In the genomic region with DNA sequence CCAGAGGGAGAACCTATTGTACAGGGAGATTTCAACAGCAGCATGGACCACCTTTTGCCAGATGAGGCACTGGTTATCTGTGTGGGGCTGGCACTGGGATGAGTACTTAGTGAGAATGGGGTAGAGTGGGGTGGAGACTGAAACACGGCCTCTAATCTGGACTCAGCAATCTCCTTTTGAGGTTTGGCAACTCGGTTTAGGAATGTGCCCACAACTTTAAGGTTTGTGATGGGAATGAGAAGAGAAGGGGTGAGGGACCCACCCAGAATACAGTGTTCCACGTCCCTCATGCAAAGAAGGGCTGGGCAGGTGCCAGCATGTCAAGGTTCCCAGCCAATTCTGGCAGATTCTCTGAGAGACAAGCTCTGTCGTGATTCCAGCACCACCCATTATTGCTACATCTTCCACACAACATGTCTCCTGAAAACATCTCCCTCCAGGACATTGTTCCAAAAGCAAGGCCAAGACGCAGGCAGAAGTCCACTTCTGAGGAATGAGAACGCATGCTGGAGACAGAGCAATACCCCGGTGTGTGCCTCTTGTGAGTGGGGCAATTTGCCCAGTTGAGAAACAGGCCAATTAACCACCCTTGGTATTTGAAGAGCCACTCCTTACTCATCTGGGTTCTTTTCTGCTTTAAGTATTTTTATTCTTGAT, we compare ENCODE assay signal across 15 cellular contexts. TPM values are rescaled to one million over a fixed set of nuclear protein-coding genes. Genes with fewer than 3 reads are reported as not detected.
DNase-seq lines count a peak whose midpoint lies in the region; ATAC-seq and TF ChIP-seq lines count a peak whose summit lies in the region.
"Had no signal": no experiment of that assay in that cellular context is flagged by ENCODE, and none has a peak within 500 bp of the region (broad histone marks: within the 10 kb centered on the region; RNA-seq: fewer than 3 reads in every experiment).

No MANE protein-coding gene starts in this region.

- H3K27ac ChIP-seq in DND-41 (ENCODE audit: low read length) (no peak overlapping the region), VCaP (no peak overlapping the region), gastrocnemius medialis (peak overlapping the region in 3 of 4 donors; percentile 24 to 41 (median 25))
- H3K27ac ChIP-seq: neutrophil had no signal

- ATAC-seq in DND-41 (ENCODE audit: insufficient read depth, low read depth) (0 out of 3 replicates have a peak, but pooled peaks have one; percentile 24), gastrocnemius medialis (peak; percentile 70 to 80), GM18858 (IDR thresholded peaks at IDR 0.05; ENCODE audit: unreplicated experiment) (no peak)
- ATAC-seq: activated CD8-positive, alpha-beta memory T cell treated with anti-CD3 and anti-CD28 coated beads, Interleukin-2, amount 10 ng/mL, durations not matched to agents 7 days and 5 days; activated naive CD8-positive, alpha-beta T cell treated with anti-CD3 and anti-CD28 coated beads, Interleukin-2, amount 50 U/mL, for 24 hours had no signal

- no peak overlapping the region for H3K9ac ChIP-seq in DND-41 (ENCODE audit: low read depth, low read length)

- H3K27me3 ChIP-seq in DND-41 (ENCODE audit: insufficient read depth, low read length, poor library complexity) = no peaks in the 10 kb centered on the region
- H3K27me3 ChIP-seq in gastrocnemius medialis = no peaks in the 10 kb centered on the region
- H3K27me3 ChIP-seq: neutrophil had no signal

- POLR2A ChIA-PET in GM10248 (lab: Yijun Ruan, JAX) = no interaction called here

- H3K4me3 ChIP-seq in DND-41 (ENCODE audit: low read depth in 1 of 2, low read length in 2 of 2) (no peak overlapping the region), fibroblast of the aortic adventitia (ENCODE audit: low read depth, low read length) (no peak overlapping the region), gastrocnemius medialis (no peak overlapping the region)

- H3K79me2 ChIP-seq in DND-41 (ENCODE audit: insufficient read depth, low read length) = no peaks in the 10 kb centered on the region

- no peak for TF ChIP-seq POLR2A in gastrocnemius medialis (IDR thresholded peaks at IDR 0.05)

- in situ Hi-C loops in gastrocnemius medialis (cut with MboI; ENCODE audit: low sequenced_read_pairs in 4 of 4) = no loop called here

- H3K4me2 ChIP-seq in DND-41 (ENCODE audit: insufficient read depth, low read length) = no peak overlapping the region

- no peaks in the 10 kb centered on the region for H3K4me1 ChIP-seq in DND-41 (ENCODE audit: insufficient read depth, low read length)
- no peaks in the 10 kb centered on the region for H3K4me1 ChIP-seq in gastrocnemius medialis

- intact Hi-C loops in gastrocnemius medialis (cut with DNase I; ENCODE audit: low total_unique reads) = no loop called here

- H3K36me3 ChIP-seq in DND-41 (ENCODE audit: insufficient read depth, low read length) (no peaks in the 10 kb centered on the region), gastrocnemius medialis (no peaks in the 10 kb centered on the region)
- H3K36me3 ChIP-seq: neutrophil had no signal

- CTCF ChIA-PET in GM10248 (lab: Yijun Ruan, JAX) = no interaction called here

- no peak for TF ChIP-seq CTCF in DND-41 (IDR thresholded peaks at IDR 0.05; ENCODE audit: borderline replicate concordance, extremely low read depth, low read length, poor library complexity, severe bottlenecking)
- TF ChIP-seq CTCF in VCaP (conservative IDR thresholded peaks at IDR 0.05) = 0 out of 2 replicates have a peak, but pooled peaks have one; percentile 9
- TF ChIP-seq CTCF in fibroblast of the aortic adventitia (IDR thresholded peaks at IDR 0.05; ENCODE audit: insufficient read depth, low read length) = no peak
- no peak for TF ChIP-seq CTCF in gastrocnemius medialis (IDR thresholded peaks at IDR 0.05 in 4 of 5, conservative IDR thresholded peaks at IDR 0.05 in 1 of 5)
- TF ChIP-seq CTCF in GM10248 (IDR thresholded peaks at IDR 0.05; ENCODE audit: control extremely low read depth, extremely low read depth, low read depth, missing control alignments) = no peak

- H2AFZ ChIP-seq in DND-41 (ENCODE audit: low read depth, low read length) = no peak overlapping the region

- DNase-seq in DND-41 (no peak), fibroblast of the aortic adventitia (ENCODE audit: low read depth) (peak; percentile 98), gastrocnemius medialis (peak; percentile 22 to 64), NCI-H1048 (lab: John Stamatoyannopoulos, UW) (no peak), GM10248 (ENCODE audit: extremely low spot score) (no peak), NCI-H2196 (lab: John Stamatoyannopoulos, UW; ENCODE audit: unreplicated experiment) (no peak)
- DNase-seq: activated CD8-positive, alpha-beta memory T cell treated with anti-CD3 and anti-CD28 coated beads, Interleukin-2, amount 10 ng/mL, durations not matched to agents 7 days and 5 days; activated naive CD8-positive, alpha-beta T cell treated with anti-CD3 and anti-CD28 coated beads, Interleukin-2, amount 50 U/mL, for 24 hours; Calu3; NCI-H1436; NK-92 treated with Interleukin-12 subunit alpha and Interleukin-12 subunit beta, amount 100 ng/mL, for 24 hours; T-helper 2 cell had no signal

- H3K9me3 ChIP-seq in DND-41 (ENCODE audit: insufficient read depth, low read length, severe bottlenecking) (peaks cover 8% of the 10 kb centered on the region), gastrocnemius medialis (no peaks in the 10 kb centered on the region)

- H4K20me1 ChIP-seq in DND-41 (ENCODE audit: insufficient read depth, low read length) = no peaks in the 10 kb centered on the region

RNA-seq across cellular contexts. Expression of a gene that starts 37.5 kb away (rescaled TPM):
- total RNA-seq in fibroblast of the aortic adventitia (ENCODE audit: low replicate concordance) = under 0.01 TPM in 1 of 2 replicates, not detected in the other
- under 1 TPM in 1 of 4 donors, not detected in 3; 0.07 TPM for total RNA-seq in gastrocnemius medialis
- total RNA-seq: Calu3 had no signal

Comparison
In these comparisons a context has a peak if more than half of its experiments do, and no peak if none do; other contexts are left out.
1. DNase-seq: peak in fibroblast of the aortic adventitia (single experiment) and gastrocnemius medialis (2 of 2); none in DND-41 (single experiment), NCI-H1048 (single experiment), GM10248 (single experiment) and NCI-H2196 (single experiment).
2. H3K27ac ChIP-seq: peak in gastrocnemius medialis (3 of 4); none in DND-41 (single experiment) and VCaP (single experiment).